In genomic region chr13:110305001-110305400, GRCh38 we compare ENCODE assay signal across 13 cellular contexts. TPM values are rescaled to one million over a fixed set of nuclear protein-coding genes. Genes with fewer than 3 reads are reported as not detected.
A peak's percentile ranks its signal among the peaks of the same experiment; 100 is the strongest.
DNase-seq lines count a peak whose midpoint lies in the region; ATAC-seq and TF ChIP-seq lines count a peak whose summit lies in the region.
"Had no signal": no experiment of that assay in that cellular context is flagged by ENCODE, and none has a peak within 500 bp of the region (broad histone marks: within the 10 kb centered on the region; RNA-seq: fewer than 3 reads in every experiment).

No MANE protein-coding gene starts in this region.

- intact Hi-C loops in heart right ventricle (cut with DNase I): loop anchor here in 9 of 10 donors (5.0 to 10.0 kb wide), 10 partner anchors 33 to 407 kb away; partner anchors contain the start of gene ING1 (in 1 of the 9)
- intact Hi-C loops in cardiac septum (cut with DNase I): loop anchor here (2.0 to 5.0 kb wide), 2 partner anchors 73 to 102 kb away; no protein-coding TSS in a partner anchor
- intact Hi-C loops in uterus (cut with DNase I; ENCODE audit: low total_unique reads): loop anchor here (5.0 to 10.0 kb wide), 2 partner anchors 50 to 107 kb away; no protein-coding TSS in a partner anchor

- H3K4me1 ChIP-seq in heart right ventricle: peaks cover 22 to 75% (median 64%) of the 10 kb centered on the region in 9 donors
- peaks cover 61% of the 10 kb centered on the region for H3K4me1 ChIP-seq in osteoblast (ENCODE audit: insufficient read depth, low read length)
- H3K4me1 ChIP-seq in uterus: no peaks in the 10 kb centered on the region

- H3K27ac ChIP-seq in heart right ventricle: peak overlapping the region; percentile 28 to 99 (median 97)
- peak overlapping the region; percentile 84 for H3K27ac ChIP-seq in osteoblast (ENCODE audit: low read depth, low read length)
- peak overlapping the region; percentile 99 to 100 for H3K27ac ChIP-seq in uterus

- H3K4me3 ChIP-seq in heart right ventricle: peak overlapping the region; percentile 81 to 98 (median 96)
- H3K4me3 ChIP-seq in fibroblast of mammary gland (ENCODE audit: control insufficient read depth, low read depth, low read length): no peak overlapping the region
- peak overlapping the region; percentile 97 for H3K4me3 ChIP-seq in osteoblast (ENCODE audit: insufficient read depth, low read length)
- H3K4me3 ChIP-seq in uterus: peak overlapping the region; percentile 78 to 85

- H2AFZ ChIP-seq in osteoblast (ENCODE audit: low read length): no peak overlapping the region

- DNase-seq in heart right ventricle (no peak), cardiac septum (ENCODE audit: low spot score) (no peak), fibroblast of mammary gland (ENCODE audit: low read depth) (peak; percentile 43), osteoblast (ENCODE audit: insufficient read length, low spot score, missing footprints) (no peak), uterus (no peak), NCI-H1105 (lab: John Stamatoyannopoulos, UW) (no peak)
- DNase-seq in activated CD4-positive, alpha-beta T cell treated with anti-CD3 and anti-CD28 coated beads, Interleukin-2, amount 50 U/mL, for 48 hours: no peak
- DNase-seq: activated CD4-positive, alpha-beta T cell treated with anti-CD3 and anti-CD28 coated beads, Interleukin-2, amount 50 U/mL, for 1 hour; immature natural killer cell; NCI-H1417 treated with DMSO at 0.1 percent for 48 hours; T-cell had no signal

- peaks cover 72% of the 10 kb centered on the region for H4K20me1 ChIP-seq in osteoblast (ENCODE audit: insufficient read depth, low read length)

- 40 to 49% methylated on average over 4 of the region's 4 CpGs for WGBS in heart right ventricle, 2 donors

- H3K36me3 ChIP-seq in heart right ventricle (peaks cover 0 to 27% (median 0%) of the 10 kb centered on the region in 9 donors), osteoblast (ENCODE audit: insufficient read depth, low read length) (peaks cover 37% of the 10 kb centered on the region), uterus (no peaks in the 10 kb centered on the region)

- peaks cover 0 to 69% (median 0%) of the 10 kb centered on the region in 7 donors for H3K27me3 ChIP-seq in heart right ventricle
- no peaks in the 10 kb centered on the region for H3K27me3 ChIP-seq in osteoblast (ENCODE audit: insufficient read depth, low read length)
- no peaks in the 10 kb centered on the region for H3K27me3 ChIP-seq in uterus

- TF ChIP-seq POLR2A in uterus (IDR thresholded peaks at IDR 0.05): no peak

- ATAC-seq in heart right ventricle: no peak
- ATAC-seq in HG03045 (IDR thresholded peaks at IDR 0.05; ENCODE audit: unreplicated experiment): no peak
- ATAC-seq: activated naive CD4-positive, alpha-beta T cell treated with anti-CD3 and anti-CD28 coated beads, Interleukin-2, amount 50 U/mL, for 72 hours; T-cell had no signal

- peak overlapping the region; percentile 98 for H3K4me2 ChIP-seq in osteoblast (ENCODE audit: insufficient read depth, low read length)

- H3K79me2 ChIP-seq in osteoblast (ENCODE audit: insufficient read depth, low read length): peaks cover 96% of the 10 kb centered on the region

- no peaks in the 10 kb centered on the region for H3K9me3 ChIP-seq in heart right ventricle
- H3K9me3 ChIP-seq in osteoblast (ENCODE audit: low read depth, low read length): no peaks in the 10 kb centered on the region
- H3K9me3 ChIP-seq in uterus: no peaks in the 10 kb centered on the region

- TF ChIP-seq CTCF in heart right ventricle (IDR thresholded peaks at IDR 0.05) (no peak), fibroblast of mammary gland (conservative IDR thresholded peaks at IDR 0.05; ENCODE audit: control insufficient read depth, insufficient read depth, low read depth, low read length) (no peak), osteoblast (IDR thresholded peaks at IDR 0.05; ENCODE audit: extremely low read depth, low read depth, low read length) (no peak), uterus (IDR thresholded peaks at IDR 0.05) (no peak)

RNA-seq across cellular contexts. Expression of gene COL4A1, which starts 2.0 kb away (rescaled TPM):
- total RNA-seq in heart right ventricle (100 to 1,000 TPM in 7 of 10 donors, 10 to 100 TPM in 3; 96.3 to 342 (median 147) TPM), cardiac septum (196 TPM), osteoblast (412 and 433 TPM in 2 replicates), uterus (100 to 1,000 TPM; 164 to 737 (median 209) TPM)
- 100 to 1,000 TPM in 1 of 2 donors, 10 to 100 TPM in 1; 83.3 to 234 TPM for polyA plus RNA-seq in heart right ventricle
- polyA plus RNA-seq: immature natural killer cell had no signal

RNA-seq across cellular contexts. Expression of gene COL4A2, which starts 2.1 kb away (rescaled TPM):
- 100 to 1,000 TPM in 7 of 10 donors, 10 to 100 TPM in 3; 81.7 to 301 (median 128) TPM for total RNA-seq in heart right ventricle
- 100 to 1,000 TPM; 111 to 265 TPM for polyA plus RNA-seq in heart right ventricle
- 165 TPM for total RNA-seq in cardiac septum
- 267 and 291 TPM in 2 replicates for total RNA-seq in osteoblast
- 100 to 1,000 TPM; 157 to 606 (median 284) TPM for total RNA-seq in uterus
- polyA plus RNA-seq: immature natural killer cell had no signal
